In genomic region chr20:36473164-36473563, GRCh38 we compare ENCODE assay signal across 9 cellular contexts.
DNase-seq lines count a peak whose midpoint lies in the region; ATAC-seq and TF ChIP-seq lines count a peak whose summit lies in the region.
"Had no signal": no experiment of that assay in that cellular context is flagged by ENCODE, and none has a peak within 500 bp of the region (broad histone marks: within the 10 kb centered on the region; RNA-seq: fewer than 3 reads in every experiment).

No MANE protein-coding gene starts in this region.

- peak overlapping the region; percentile 83 for H3K27ac Mint-ChIP-seq in T-helper 17 cell
- peak overlapping the region; percentile 81 for H3K27ac Mint-ChIP-seq in stimulated activated effector memory CD8-positive, alpha-beta T cell treated with anti-CD3 and anti-CD28 coated beads, Interleukin-12 subunit alpha, Interleukin-12 subunit beta, amount 100 ng/mL, for 72 hours

- no peaks in the 10 kb centered on the region for H3K27me3 ChIP-seq in iPS-15b (ENCODE audit: control insufficient read depth, insufficient read depth, low read length)
- no peaks in the 10 kb centered on the region for H3K27me3 ChIP-seq in WERI-Rb-1 (ENCODE audit: insufficient read depth, low read depth, severe bottlenecking)

- H3K36me3 ChIP-seq in iPS-15b (ENCODE audit: control insufficient read depth, insufficient read depth, low read length) (peaks cover 3% of the 10 kb centered on the region), WERI-Rb-1 (no peaks in the 10 kb centered on the region; the same call in none of the 2 replicates)

- H3K9me3 Mint-ChIP-seq in stimulated activated effector memory CD8-positive, alpha-beta T cell treated with anti-CD3 and anti-CD28 coated beads, Interleukin-12 subunit alpha, Interleukin-12 subunit beta, amount 100 ng/mL, for 72 hours, result no peaks in the 10 kb centered on the region

- peaks cover 33% of the 10 kb centered on the region for H3K4me1 Mint-ChIP-seq in T-helper 17 cell
- peaks cover 39% of the 10 kb centered on the region for H3K4me1 Mint-ChIP-seq in stimulated activated effector memory CD8-positive, alpha-beta T cell treated with anti-CD3 and anti-CD28 coated beads, Interleukin-12 subunit alpha, Interleukin-12 subunit beta, amount 100 ng/mL, for 72 hours

- H3K27ac ChIP-seq in WERI-Rb-1, result no peak overlapping the region

- no peak for TF ChIP-seq CTCF in WERI-Rb-1 (IDR thresholded peaks at IDR 0.05; ENCODE audit: low read depth, low read length)

- H3K9ac ChIP-seq in iPS-15b (ENCODE audit: low read depth, low read length), result peak overlapping the region; percentile 5

- H3K4me3 Mint-ChIP-seq in T-helper 17 cell, result no peak overlapping the region
- H3K4me3 Mint-ChIP-seq in stimulated activated effector memory CD8-positive, alpha-beta T cell treated with anti-CD3 and anti-CD28 coated beads, Interleukin-12 subunit alpha, Interleukin-12 subunit beta, amount 100 ng/mL, for 72 hours, result no peak overlapping the region

- ATAC-seq in T-helper 17 cell (no peak), HG03135 (IDR thresholded peaks at IDR 0.05; ENCODE audit: unreplicated experiment) (no peak)
- no peak for ATAC-seq in stimulated activated effector memory CD8-positive, alpha-beta T cell treated with anti-CD3 and anti-CD28 coated beads, Interleukin-12 subunit alpha, Interleukin-12 subunit beta, amount 100 ng/mL, for 72 hours

- H3K4me1 ChIP-seq in iPS-15b (ENCODE audit: control insufficient read depth, insufficient read depth, low read length), result peaks cover 17% of the 10 kb centered on the region

- peaks cover 2% of the 10 kb centered on the region for H3K36me3 Mint-ChIP-seq in T-helper 17 cell (ENCODE audit: low read depth)
- peaks cover 11% of the 10 kb centered on the region for H3K36me3 Mint-ChIP-seq in stimulated activated effector memory CD8-positive, alpha-beta T cell treated with anti-CD3 and anti-CD28 coated beads, Interleukin-12 subunit alpha, Interleukin-12 subunit beta, amount 100 ng/mL, for 72 hours

- H3K4me3 ChIP-seq in iPS-15b (ENCODE audit: low read depth, low read length), result no peak overlapping the region
- no peak overlapping the region for H3K4me3 ChIP-seq in WERI-Rb-1 (ENCODE audit: low read depth, low read length)

- no peaks in the 10 kb centered on the region for H3K9me3 ChIP-seq in T-helper 17 cell (ENCODE audit: control insufficient read depth, low read length, poor library complexity, severe bottlenecking)
- H3K9me3 ChIP-seq in iPS-15b (ENCODE audit: control insufficient read depth, insufficient read depth, low read length), result no peaks in the 10 kb centered on the region
- H3K9me3 ChIP-seq in WERI-Rb-1 (ENCODE audit: severe bottlenecking), result no peaks in the 10 kb centered on the region

- DNase-seq in ELR (ENCODE audit: low read depth), result peak; percentile 46
- no peak for DNase-seq in T-helper 17 cell
- DNase-seq in stimulated activated effector memory CD8-positive, alpha-beta T cell treated with anti-CD3 and anti-CD28 coated beads, Interleukin-12 subunit alpha, Interleukin-12 subunit beta, amount 100 ng/mL, for 72 hours (ENCODE audit: low spot score in 2 of 2), result no peak
- no peak for DNase-seq in SK-N-DZ (ENCODE audit: low spot score)
- no peak for DNase-seq in WERI-Rb-1
- DNase-seq in DMS 273 treated with DMSO at 0.1 percent for 48 hours (lab: John Stamatoyannopoulos, UW), result no peak
- DNase-seq: MV-4-11 had no signal

- H3K27me3 Mint-ChIP-seq in T-helper 17 cell, result no peaks in the 10 kb centered on the region
